ENCODE assay signal across 8 cellular contexts in the genomic region with DNA sequence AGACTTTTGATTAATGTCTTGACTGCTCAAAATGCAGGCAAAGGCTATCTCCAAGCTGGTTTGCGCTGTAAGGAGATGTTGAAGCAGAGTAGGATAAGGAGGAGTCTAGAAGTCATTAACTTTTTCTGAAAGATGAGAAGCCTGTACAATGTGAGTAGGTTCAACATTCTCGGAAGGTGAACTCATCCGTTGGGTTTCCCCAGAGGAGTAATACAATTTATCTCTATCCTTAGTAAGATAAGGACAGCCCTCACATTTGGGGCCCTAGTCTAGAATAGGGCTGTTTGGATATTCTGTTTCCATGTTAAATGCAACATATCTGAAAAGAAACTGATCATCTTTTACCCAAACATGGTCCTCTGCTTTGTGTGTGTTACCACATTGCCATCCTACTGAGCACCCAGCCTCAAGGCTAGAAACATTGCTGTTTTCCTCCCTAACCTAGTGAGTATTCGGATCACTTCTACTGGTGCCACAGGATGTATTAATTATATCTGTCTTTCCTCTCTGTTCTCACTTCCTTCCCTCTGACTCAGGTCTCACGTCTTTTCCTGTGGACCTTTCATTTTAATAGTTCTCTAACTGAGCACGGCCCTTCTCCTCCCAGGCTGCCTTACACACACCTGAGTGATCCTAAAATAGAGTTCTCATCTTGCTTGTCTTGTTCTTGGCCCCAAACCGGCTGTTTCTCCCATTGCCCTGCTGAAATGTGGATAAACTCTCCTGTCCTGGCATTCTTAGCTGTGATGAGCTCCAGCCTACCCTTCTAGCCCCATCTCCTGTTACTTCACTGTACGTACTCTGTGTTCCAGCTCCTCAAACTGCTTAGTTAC.
A peak's percentile ranks its signal among the peaks of the same experiment; 100 is the strongest.
DNase-seq lines count a peak whose midpoint lies in the region; ATAC-seq and TF ChIP-seq lines count a peak whose summit lies in the region.

No MANE protein-coding gene starts in this region.

- H3K27me3 ChIP-seq in naive thymus-derived CD4-positive, alpha-beta T cell (ENCODE audit: control insufficient read depth in 2 of 2, insufficient read depth in 2 of 2, low read length in 2 of 2), result no peaks in the 10 kb centered on the region

- CTCF ChIA-PET in naive thymus-derived CD4-positive, alpha-beta T cell (lab: Charles Lee), result interaction anchor here (0.5 to 1.8 kb wide), 11 partner anchors 8 to 155 kb away, joined by 3 to 5 read pairs (median 3); no protein-coding TSS in a partner anchor
- CTCF ChIA-PET in MCF 10A (lab: Yijun Ruan, JAX), result interaction anchor here (0.6 to 2.5 kb wide), 2 partner anchors 11 to 899 kb away, joined by 3 to 12 read pairs; no protein-coding TSS in a partner anchor

- peak; percentile 17 for DNase-seq in stimulated activated CD4-positive, alpha-beta T cell treated with anti-CD3 and anti-CD28 coated beads, Interleukin-1b, Interleukin-23, amount 100 ng/mL, for 48 hours
- DNase-seq in stimulated activated CD4-positive, alpha-beta T cell treated with anti-CD3 and anti-CD28 coated beads, Interleukin-2, amount 100 ng/mL, for 48 hours, result no peak
- peak; percentile 21 for DNase-seq in activated T-helper 2 cell treated with anti-CD3 and anti-CD28 coated beads, Interferon-gamma antibody, Interleukin-2, Interleukin-4, amounts not matched to agents 10 μg/mL and 5 μg/mL and 100 μg/mL, durations not matched to agents 14 hours and 24 hours and 36 hours (ENCODE audit: low spot score)
- peak in 5 of 9 donors; percentile 31 to 42 (median 36) for DNase-seq in naive thymus-derived CD4-positive, alpha-beta T cell
- DNase-seq in MCF 10A (ENCODE audit: unreplicated experiment) (no peak), RKO (ENCODE audit: low spot score) (no peak), NCI-H1694 (lab: John Stamatoyannopoulos, UW) (no peak)

- H3K4me1 ChIP-seq in naive thymus-derived CD4-positive, alpha-beta T cell (ENCODE audit: control insufficient read depth in 2 of 2, insufficient read depth in 2 of 2, low read length in 2 of 2), result peaks cover 83 to 84% of the 10 kb centered on the region in 2 donors

- H3K36me3 ChIP-seq in naive thymus-derived CD4-positive, alpha-beta T cell (ENCODE audit: control insufficient read depth in 2 of 3, insufficient read depth in 3 of 3, low read length in 3 of 3), result peaks cover 0 to 3% (median 0%) of the 10 kb centered on the region in 3 experiments

- peak; percentile 63 for ATAC-seq in HG03342 (IDR thresholded peaks at IDR 0.05; ENCODE audit: unreplicated experiment)
- ATAC-seq in naive thymus-derived CD4-positive, alpha-beta T cell, result peak; percentile 6

- H3K27ac Mint-ChIP-seq in activated T-helper 2 cell treated with anti-CD3 and anti-CD28 coated beads, Interferon-gamma antibody, Interleukin-2, Interleukin-4, amounts not matched to agents 10 μg/mL and 5 μg/mL and 100 μg/mL, durations not matched to agents 14 hours and 24 hours and 36 hours, result peak overlapping the region; percentile 92
- H3K27ac Mint-ChIP-seq in naive thymus-derived CD4-positive, alpha-beta T cell, result peak overlapping the region; percentile 92 to 99 (median 98)
- no peak overlapping the region for H3K27ac Mint-ChIP-seq in MCF 10A (ENCODE audit: low read depth, unreplicated experiment)

- H3K9me3 ChIP-seq in naive thymus-derived CD4-positive, alpha-beta T cell (ENCODE audit: control insufficient read depth in 2 of 3, low read length in 3 of 3), result no peaks in the 10 kb centered on the region

- no peak for TF ChIP-seq CTCF in MCF 10A (IDR thresholded peaks at IDR 0.05; ENCODE audit: unreplicated experiment)

- POLR2A ChIA-PET in naive thymus-derived CD4-positive, alpha-beta T cell (lab: Charles Lee), result interaction anchor here (0.6 to 4.2 kb wide), 11 partner anchors 9 to 91 kb away, joined by 3 to 29 read pairs (median 6); a partner anchor contains a TSS
- POLR2A ChIA-PET in MCF 10A (lab: Yijun Ruan, JAX), result interaction anchor here (0.7 to 0.9 kb wide), 2 partner anchors 10 to 149 kb away, joined by 3 to 4 read pairs; no protein-coding TSS in a partner anchor

- H3K4me3 ChIP-seq in naive thymus-derived CD4-positive, alpha-beta T cell (ENCODE audit: low read length), result peak overlapping the region; percentile 12

- intact Hi-C loops in activated T-helper 2 cell treated with anti-CD3 and anti-CD28 coated beads, Interferon-gamma antibody, Interleukin-2, Interleukin-4, amounts not matched to agents 10 μg/mL and 5 μg/mL and 100 μg/mL, durations not matched to agents 14 hours and 24 hours and 36 hours (cut with micrococcal nuclease), result loop anchor here (1.0 to 10.0 kb wide), 4 partner anchors 92 to 851 kb away; a partner anchor contains a TSS
- intact Hi-C loops in naive thymus-derived CD4-positive, alpha-beta T cell (cut with micrococcal nuclease), result loop anchor here (1.0 to 5.0 kb wide), 8 partner anchors 8 to 793 kb away; a partner anchor contains a TSS
- intact Hi-C loops in MCF 10A (cut with micrococcal nuclease), result no loop called here

- peaks cover 75% of the 10 kb centered on the region for H3K4me1 Mint-ChIP-seq in activated T-helper 2 cell treated with anti-CD3 and anti-CD28 coated beads, Interferon-gamma antibody, Interleukin-2, Interleukin-4, amounts not matched to agents 10 μg/mL and 5 μg/mL and 100 μg/mL, durations not matched to agents 14 hours and 24 hours and 36 hours (ENCODE audit: low read depth)
- H3K4me1 Mint-ChIP-seq in naive thymus-derived CD4-positive, alpha-beta T cell, result peaks cover 53 to 95% (median 87%) of the 10 kb centered on the region in 7 donors
- no peaks in the 10 kb centered on the region for H3K4me1 Mint-ChIP-seq in MCF 10A (ENCODE audit: insufficient read depth, unreplicated experiment)

- no TSS peak for BruUV-seq in MCF 10A (replicated peaks; lab: Mats Ljungman, UMichigan)

- H3K4me3 Mint-ChIP-seq in activated T-helper 2 cell treated with anti-CD3 and anti-CD28 coated beads, Interferon-gamma antibody, Interleukin-2, Interleukin-4, amounts not matched to agents 10 μg/mL and 5 μg/mL and 100 μg/mL, durations not matched to agents 14 hours and 24 hours and 36 hours (ENCODE audit: low read depth), result peak overlapping the region; percentile 68
- H3K4me3 Mint-ChIP-seq in naive thymus-derived CD4-positive, alpha-beta T cell, result peak overlapping the region; percentile 66 to 86 (median 81)
- H3K4me3 Mint-ChIP-seq in MCF 10A (ENCODE audit: unreplicated experiment), result no peak overlapping the region

- peak overlapping the region; percentile 93 for H3K27ac ChIP-seq in naive thymus-derived CD4-positive, alpha-beta T cell (ENCODE audit: low read depth, low read length)

- no peaks in the 10 kb centered on the region for H3K27me3 Mint-ChIP-seq in activated T-helper 2 cell treated with anti-CD3 and anti-CD28 coated beads, Interferon-gamma antibody, Interleukin-2, Interleukin-4, amounts not matched to agents 10 μg/mL and 5 μg/mL and 100 μg/mL, durations not matched to agents 14 hours and 24 hours and 36 hours (ENCODE audit: low read depth)
- no peaks in the 10 kb centered on the region for H3K27me3 Mint-ChIP-seq in naive thymus-derived CD4-positive, alpha-beta T cell
- no peaks in the 10 kb centered on the region for H3K27me3 Mint-ChIP-seq in MCF 10A (ENCODE audit: insufficient read depth, unreplicated experiment)

- peaks cover 39% of the 10 kb centered on the region for H3K36me3 Mint-ChIP-seq in activated T-helper 2 cell treated with anti-CD3 and anti-CD28 coated beads, Interferon-gamma antibody, Interleukin-2, Interleukin-4, amounts not matched to agents 10 μg/mL and 5 μg/mL and 100 μg/mL, durations not matched to agents 14 hours and 24 hours and 36 hours (ENCODE audit: low read depth)
- peaks cover 0 to 47% (median 41%) of the 10 kb centered on the region in 5 donors for H3K36me3 Mint-ChIP-seq in naive thymus-derived CD4-positive, alpha-beta T cell
- no peaks in the 10 kb centered on the region for H3K36me3 Mint-ChIP-seq in MCF 10A (ENCODE audit: insufficient read depth, unreplicated experiment)

- no peaks in the 10 kb centered on the region for H3K9me3 Mint-ChIP-seq in activated T-helper 2 cell treated with anti-CD3 and anti-CD28 coated beads, Interferon-gamma antibody, Interleukin-2, Interleukin-4, amounts not matched to agents 10 μg/mL and 5 μg/mL and 100 μg/mL, durations not matched to agents 14 hours and 24 hours and 36 hours
- no peaks in the 10 kb centered on the region for H3K9me3 Mint-ChIP-seq in naive thymus-derived CD4-positive, alpha-beta T cell
- H3K9me3 Mint-ChIP-seq in MCF 10A (ENCODE audit: unreplicated experiment), result no peaks in the 10 kb centered on the region

Comparison
In these comparisons a context has a peak if more than half of its experiments do, and no peak if none do; other contexts are left out.
1. DNase-seq: peak in stimulated activated CD4-positive, alpha-beta T cell treated with anti-CD3 and anti-CD28 coated beads, Interleukin-1b, Interleukin-23, amount 100 ng/mL, for 48 hours (single experiment), activated T-helper 2 cell treated with anti-CD3 and anti-CD28 coated beads, Interferon-gamma antibody, Interleukin-2, Interleukin-4, amounts not matched to agents 10 μg/mL and 5 μg/mL and 100 μg/mL, durations not matched to agents 14 hours and 24 hours and 36 hours (single experiment) and naive thymus-derived CD4-positive, alpha-beta T cell (5 of 9); none in stimulated activated CD4-positive, alpha-beta T cell treated with anti-CD3 and anti-CD28 coated beads, Interleukin-2, amount 100 ng/mL, for 48 hours (0 of 2), MCF 10A (single experiment), RKO (single experiment) and NCI-H1694 (single experiment).